Comparison of ENCODE assay signal across 10 cellular contexts in genomic region chr6:82331031-82331773, GRCh38. TPM values are rescaled to one million over a fixed set of nuclear protein-coding genes. Genes with fewer than 3 reads are reported as not detected.
DNase-seq lines count a peak whose midpoint lies in the region; ATAC-seq and TF ChIP-seq lines count a peak whose summit lies in the region.
"Had no signal": no experiment of that assay in that cellular context is flagged by ENCODE, and none has a peak within 500 bp of the region (broad histone marks: within the 10 kb centered on the region; RNA-seq: fewer than 3 reads in every experiment).

No MANE protein-coding gene starts in this region.

- no peak overlapping the region for H3K9ac ChIP-seq in endodermal cell (ENCODE audit: extremely low read depth, low read length, poor library complexity, severe bottlenecking)

- no peaks in the 10 kb centered on the region for H3K9me3 Mint-ChIP-seq in endodermal cell
- H3K9me3 Mint-ChIP-seq in activated CD4-positive, alpha-beta memory T cell treated with anti-CD3 and anti-CD28 coated beads for 36 hours = no peaks in the 10 kb centered on the region

- H3K27me3 ChIP-seq in endodermal cell (ENCODE audit: control insufficient read depth, insufficient read depth, low read length, poor library complexity, severe bottlenecking) = no peaks in the 10 kb centered on the region

- CTCF ChIA-PET in activated CD4-positive, alpha-beta memory T cell treated with anti-CD3 and anti-CD28 coated beads for 36 hours (lab: Charles Lee) = no interaction called here

- no peaks in the 10 kb centered on the region for H3K36me3 ChIP-seq in endodermal cell (ENCODE audit: control insufficient read depth, insufficient read depth, low read length)

- 37% methylated on average over 2 of the region's 2 CpGs; no CpG with 5 or more reads in 1 of the 2 experiments for WGBS in endodermal cell (ENCODE audit: insufficient coverage in 1 of 2, insufficient read length in 1 of 2), 2 experiments

- no peak overlapping the region for H3K27ac ChIP-seq in endodermal cell (ENCODE audit: low read depth, low read length)

- ATAC-seq in GM21367 (IDR thresholded peaks at IDR 0.05; ENCODE audit: unreplicated experiment) = no peak

- H3K27me3 Mint-ChIP-seq in endodermal cell (ENCODE audit: insufficient read depth) = peaks cover 1% of the 10 kb centered on the region
- peaks cover 8% of the 10 kb centered on the region for H3K27me3 Mint-ChIP-seq in activated CD4-positive, alpha-beta memory T cell treated with anti-CD3 and anti-CD28 coated beads for 36 hours

- no peak overlapping the region for H3K4me3 Mint-ChIP-seq in endodermal cell
- H3K4me3 Mint-ChIP-seq in activated CD4-positive, alpha-beta memory T cell treated with anti-CD3 and anti-CD28 coated beads for 36 hours = no peak overlapping the region

- H3K36me3 Mint-ChIP-seq in endodermal cell (ENCODE audit: low read depth) = no peaks in the 10 kb centered on the region
- no peaks in the 10 kb centered on the region for H3K36me3 Mint-ChIP-seq in activated CD4-positive, alpha-beta memory T cell treated with anti-CD3 and anti-CD28 coated beads for 36 hours

- intact Hi-C loops in activated CD4-positive, alpha-beta memory T cell treated with anti-CD3 and anti-CD28 coated beads for 36 hours (cut with micrococcal nuclease) = no loop called here

- no peak overlapping the region for H3K4me3 ChIP-seq in endodermal cell (ENCODE audit: low read length)
- H3K4me3 ChIP-seq: smooth muscle cell had no signal

- DNase-seq in SIG-M5 treated with dmso at 0.1 percent for 504 hours (lab: John Stamatoyannopoulos, UW; ENCODE audit: unreplicated experiment) = peak; percentile 7
- DNase-seq in SIG-M5 (lab: John Stamatoyannopoulos, UW) = no peak
- DNase-seq in NCI-H146 (lab: John Stamatoyannopoulos, UW) = peak; percentile 51
- peak; percentile 63 for DNase-seq in endodermal cell
- peak; percentile 41 for DNase-seq in stromal cell of bone marrow (ENCODE audit: low read depth)
- no peak for DNase-seq in NCI-H2107 treated with DMSO at 0.1 percent for 48 hours (lab: John Stamatoyannopoulos, UW; ENCODE audit: unreplicated experiment)
- no peak for DNase-seq in activated CD4-positive, alpha-beta memory T cell treated with anti-CD3 and anti-CD28 coated beads for 36 hours
- DNase-seq: activated effector memory CD4-positive, alpha-beta T cell treated with anti-CD3 and anti-CD28 coated beads, Interleukin-2, amount 50 U/mL, for 16 hours had no signal

- no peaks in the 10 kb centered on the region for H3K4me1 ChIP-seq in endodermal cell (ENCODE audit: control insufficient read depth, insufficient read depth, low read length)

- no peaks in the 10 kb centered on the region for H3K9me3 ChIP-seq in endodermal cell (ENCODE audit: control insufficient read depth, low read length)

- peaks cover 6% of the 10 kb centered on the region for H3K4me1 Mint-ChIP-seq in endodermal cell
- H3K4me1 Mint-ChIP-seq in activated CD4-positive, alpha-beta memory T cell treated with anti-CD3 and anti-CD28 coated beads for 36 hours (ENCODE audit: low read depth) = no peaks in the 10 kb centered on the region

- peak; percentile 50 for TF ChIP-seq CTCF in endodermal cell (conservative IDR thresholded peaks at IDR 0.05)

- no peak overlapping the region for H3K27ac Mint-ChIP-seq in endodermal cell
- H3K27ac Mint-ChIP-seq in activated CD4-positive, alpha-beta memory T cell treated with anti-CD3 and anti-CD28 coated beads for 36 hours = no peak overlapping the region

- POLR2A ChIA-PET in activated CD4-positive, alpha-beta memory T cell treated with anti-CD3 and anti-CD28 coated beads for 36 hours (lab: Charles Lee) = no interaction called here

RNA-seq across cellular contexts. Expression of gene TPBG, which starts 32.4 kb away (rescaled TPM):
- total RNA-seq in endodermal cell = 10 to 100 TPM; 34.0 to 39.1 TPM
- 207 TPM for polyA plus RNA-seq in endodermal cell (2013, experiment 1 of 2)
- polyA plus RNA-seq in endodermal cell (2013, experiment 2 of 2) = 174 TPM
- under 1 TPM; 0.34 to 0.55 TPM for total RNA-seq in activated CD4-positive, alpha-beta memory T cell treated with anti-CD3 and anti-CD28 coated beads for 36 hours

Comparison
In these comparisons a context has a peak if more than half of its experiments do, and no peak if none do; other contexts are left out.
1. DNase-seq: peak in SIG-M5 treated with dmso at 0.1 percent for 504 hours (single experiment), NCI-H146 (single experiment), endodermal cell (single experiment) and stromal cell of bone marrow (single experiment); none in SIG-M5 (single experiment), NCI-H2107 treated with DMSO at 0.1 percent for 48 hours (single experiment) and activated CD4-positive, alpha-beta memory T cell treated with anti-CD3 and anti-CD28 coated beads for 36 hours (single experiment).
2. RNA of gene TPBG, which starts 32.4 kb away (total RNA-seq): 34.0 to 39.1 TPM in endodermal cell; 0.34 to 0.55 TPM in activated CD4-positive, alpha-beta memory T cell treated with anti-CD3 and anti-CD28 coated beads for 36 hours; every median in the first group is over 10 times any median in the second.